ENCODE assay signal across 1 cellular context in the genomic region with DNA sequence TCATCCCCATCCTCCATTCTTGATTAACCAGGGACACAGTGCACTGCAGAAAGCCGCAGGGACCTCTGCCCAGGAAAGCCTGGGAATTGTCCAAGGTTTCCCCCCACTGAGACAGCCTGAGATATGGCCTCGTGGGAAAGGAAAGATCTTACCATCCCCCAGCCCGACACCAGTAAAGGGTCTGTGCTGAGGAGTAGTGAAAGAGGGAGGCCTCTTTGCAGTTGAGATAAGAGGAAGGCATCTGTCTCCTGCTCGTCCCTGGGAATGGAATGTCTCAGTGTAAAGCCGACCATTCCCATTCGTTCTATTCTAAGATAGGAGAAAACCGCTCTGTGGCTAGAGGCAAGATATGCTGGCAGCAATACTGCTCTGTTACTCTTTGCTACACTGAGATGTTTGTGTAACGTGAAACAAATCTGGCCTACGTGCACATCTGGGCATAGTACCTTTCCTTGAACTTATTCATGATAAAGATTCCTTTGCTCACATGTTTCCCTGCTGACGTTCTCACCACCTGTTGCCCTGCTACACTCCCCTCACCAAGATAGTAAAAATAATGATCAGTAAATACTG.
TF ChIP-seq lines count a peak whose summit lies in the region.
"Not testable (repeated sequence)": the region's sequence is repeated elsewhere in the genome, so short reads cannot be mapped to it uniquely, and the experiment has no call there.

No MANE protein-coding gene starts in this region.

TF ChIP-seq in HepG2, 621 proteins besides CTCF, POLR2A, EP300 and RAD21 (continues in another document):
- TF ChIP-seq, protein P1, sequence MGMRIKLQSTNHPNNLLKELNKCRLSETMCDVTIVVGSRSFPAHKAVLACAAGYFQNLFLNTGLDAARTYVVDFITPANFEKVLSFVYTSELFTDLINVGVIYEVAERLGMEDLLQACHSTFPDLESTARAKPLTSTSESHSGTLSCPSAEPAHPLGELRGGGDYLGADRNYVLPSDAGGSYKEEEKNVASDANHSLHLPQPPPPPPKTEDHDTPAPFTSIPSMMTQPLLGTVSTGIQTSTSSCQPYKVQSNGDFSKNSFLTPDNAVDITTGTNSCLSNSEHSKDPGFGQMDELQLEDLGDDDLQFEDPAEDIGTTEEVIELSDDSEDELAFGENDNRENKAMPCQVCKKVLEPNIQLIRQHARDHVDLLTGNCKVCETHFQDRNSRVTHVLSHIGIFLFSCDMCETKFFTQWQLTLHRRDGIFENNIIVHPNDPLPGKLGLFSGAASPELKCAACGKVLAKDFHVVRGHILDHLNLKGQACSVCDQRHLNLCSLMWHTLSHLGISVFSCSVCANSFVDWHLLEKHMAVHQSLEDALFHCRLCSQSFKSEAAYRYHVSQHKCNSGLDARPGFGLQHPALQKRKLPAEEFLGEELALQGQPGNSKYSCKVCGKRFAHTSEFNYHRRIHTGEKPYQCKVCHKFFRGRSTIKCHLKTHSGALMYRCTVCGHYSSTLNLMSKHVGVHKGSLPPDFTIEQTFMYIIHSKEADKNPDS (CRISPR knock-in tag; IDR thresholded peaks at IDR 0.05), result peak; percentile 98
- TF ChIP-seq, protein P2, sequence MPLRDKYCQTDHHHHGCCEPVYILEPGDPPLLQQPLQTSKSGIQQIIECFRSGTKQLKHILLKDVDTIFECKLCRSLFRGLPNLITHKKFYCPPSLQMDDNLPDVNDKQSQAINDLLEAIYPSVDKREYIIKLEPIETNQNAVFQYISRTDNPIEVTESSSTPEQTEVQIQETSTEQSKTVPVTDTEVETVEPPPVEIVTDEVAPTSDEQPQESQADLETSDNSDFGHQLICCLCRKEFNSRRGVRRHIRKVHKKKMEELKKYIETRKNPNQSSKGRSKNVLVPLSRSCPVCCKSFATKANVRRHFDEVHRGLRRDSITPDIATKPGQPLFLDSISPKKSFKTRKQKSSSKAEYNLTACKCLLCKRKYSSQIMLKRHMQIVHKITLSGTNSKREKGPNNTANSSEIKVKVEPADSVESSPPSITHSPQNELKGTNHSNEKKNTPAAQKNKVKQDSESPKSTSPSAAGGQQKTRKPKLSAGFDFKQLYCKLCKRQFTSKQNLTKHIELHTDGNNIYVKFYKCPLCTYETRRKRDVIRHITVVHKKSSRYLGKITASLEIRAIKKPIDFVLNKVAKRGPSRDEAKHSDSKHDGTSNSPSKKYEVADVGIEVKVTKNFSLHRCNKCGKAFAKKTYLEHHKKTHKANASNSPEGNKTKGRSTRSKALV (CRISPR knock-in tag; IDR thresholded peaks at IDR 0.05), result 0 out of 2 replicates have a peak, but pooled peaks have one; percentile 17
- TF ChIP-seq, protein P3, sequence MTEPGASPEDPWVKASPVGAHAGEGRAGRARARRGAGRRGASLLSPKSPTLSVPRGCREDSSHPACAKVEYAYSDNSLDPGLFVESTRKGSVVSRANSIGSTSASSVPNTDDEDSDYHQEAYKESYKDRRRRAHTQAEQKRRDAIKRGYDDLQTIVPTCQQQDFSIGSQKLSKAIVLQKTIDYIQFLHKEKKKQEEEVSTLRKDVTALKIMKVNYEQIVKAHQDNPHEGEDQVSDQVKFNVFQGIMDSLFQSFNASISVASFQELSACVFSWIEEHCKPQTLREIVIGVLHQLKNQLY (CRISPR knock-in tag; IDR thresholded peaks at IDR 0.05), result peak; percentile 74; the same call in 1 of the 2 replicates
- peak; percentile 22; the same call in 1 of the 2 replicates for TF ChIP-seq GATA4 (IDR thresholded peaks at IDR 0.05; ENCODE audit: borderline replicate concordance, low read depth)
- TF ChIP-seq SIN3A (IDR thresholded peaks at IDR 0.05; ENCODE audit: borderline replicate concordance, low read depth, low read length), result 0 out of 2 replicates have a peak, but pooled peaks have one; percentile 27
- 0 out of 2 replicates have a peak, but pooled peaks have one; percentile 15 for TF ChIP-seq KAT8 (CRISPR knock-in tag; IDR thresholded peaks at IDR 0.05)
- TF ChIP-seq, protein P4, sequence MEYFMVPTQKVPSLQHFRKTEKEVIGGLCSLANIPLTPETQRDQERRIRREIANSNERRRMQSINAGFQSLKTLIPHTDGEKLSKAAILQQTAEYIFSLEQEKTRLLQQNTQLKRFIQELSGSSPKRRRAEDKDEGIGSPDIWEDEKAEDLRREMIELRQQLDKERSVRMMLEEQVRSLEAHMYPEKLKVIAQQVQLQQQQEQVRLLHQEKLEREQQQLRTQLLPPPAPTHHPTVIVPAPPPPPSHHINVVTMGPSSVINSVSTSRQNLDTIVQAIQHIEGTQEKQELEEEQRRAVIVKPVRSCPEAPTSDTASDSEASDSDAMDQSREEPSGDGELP (IDR thresholded peaks at IDR 0.05; ENCODE audit: borderline replicate concordance, low read depth), result peak; percentile 56; the same call in 1 of the 2 replicates
- peak; percentile 46; the same call in 1 of the 2 replicates for TF ChIP-seq ZBTB20 (CRISPR knock-in tag; IDR thresholded peaks at IDR 0.05; ENCODE audit: borderline replicate concordance, low read depth)
- peak; percentile 39; the same call in 1 of the 2 replicates for TF ChIP-seq ZBTB42 (CRISPR knock-in tag; IDR thresholded peaks at IDR 0.05)
- TF ChIP-seq, protein P5, sequence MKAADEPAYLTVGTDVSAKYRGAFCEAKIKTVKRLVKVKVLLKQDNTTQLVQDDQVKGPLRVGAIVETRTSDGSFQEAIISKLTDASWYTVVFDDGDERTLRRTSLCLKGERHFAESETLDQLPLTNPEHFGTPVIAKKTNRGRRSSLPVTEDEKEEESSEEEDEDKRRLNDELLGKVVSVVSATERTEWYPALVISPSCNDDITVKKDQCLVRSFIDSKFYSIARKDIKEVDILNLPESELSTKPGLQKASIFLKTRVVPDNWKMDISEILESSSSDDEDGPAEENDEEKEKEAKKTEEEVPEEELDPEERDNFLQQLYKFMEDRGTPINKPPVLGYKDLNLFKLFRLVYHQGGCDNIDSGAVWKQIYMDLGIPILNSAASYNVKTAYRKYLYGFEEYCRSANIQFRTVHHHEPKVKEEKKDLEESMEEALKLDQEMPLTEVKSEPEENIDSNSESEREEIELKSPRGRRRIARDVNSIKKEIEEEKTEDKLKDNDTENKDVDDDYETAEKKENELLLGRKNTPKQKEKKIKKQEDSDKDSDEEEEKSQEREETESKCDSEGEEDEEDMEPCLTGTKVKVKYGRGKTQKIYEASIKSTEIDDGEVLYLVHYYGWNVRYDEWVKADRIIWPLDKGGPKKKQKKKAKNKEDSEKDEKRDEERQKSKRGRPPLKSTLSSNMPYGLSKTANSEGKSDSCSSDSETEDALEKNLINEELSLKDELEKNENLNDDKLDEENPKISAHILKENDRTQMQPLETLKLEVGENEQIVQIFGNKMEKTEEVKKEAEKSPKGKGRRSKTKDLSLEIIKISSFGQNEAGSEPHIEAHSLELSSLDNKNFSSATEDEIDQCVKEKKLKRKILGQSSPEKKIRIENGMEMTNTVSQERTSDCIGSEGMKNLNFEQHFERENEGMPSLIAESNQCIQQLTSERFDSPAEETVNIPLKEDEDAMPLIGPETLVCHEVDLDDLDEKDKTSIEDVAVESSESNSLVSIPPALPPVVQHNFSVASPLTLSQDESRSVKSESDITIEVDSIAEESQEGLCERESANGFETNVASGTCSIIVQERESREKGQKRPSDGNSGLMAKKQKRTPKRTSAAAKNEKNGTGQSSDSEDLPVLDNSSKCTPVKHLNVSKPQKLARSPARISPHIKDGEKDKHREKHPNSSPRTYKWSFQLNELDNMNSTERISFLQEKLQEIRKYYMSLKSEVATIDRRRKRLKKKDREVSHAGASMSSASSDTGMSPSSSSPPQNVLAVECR (CRISPR knock-in tag; IDR thresholded peaks at IDR 0.05; ENCODE audit: borderline replicate concordance), result peak; percentile 27; the same call in 1 of the 2 replicates
- peak; percentile 47; the same call in 1 of the 2 replicates for TF ChIP-seq CREM (IDR thresholded peaks at IDR 0.05)
- TF ChIP-seq CREM (CRISPR knock-in tag; IDR thresholded peaks at IDR 0.05); SOX13 (CRISPR knock-in tag; conservative IDR thresholded peaks at IDR 0.05 in 1 of 2, IDR thresholded peaks at IDR 0.05 in 1 of 2); NONO (IDR thresholded peaks at IDR 0.05): not testable (repeated sequence)
- TF ChIP-seq, protein P6, sequence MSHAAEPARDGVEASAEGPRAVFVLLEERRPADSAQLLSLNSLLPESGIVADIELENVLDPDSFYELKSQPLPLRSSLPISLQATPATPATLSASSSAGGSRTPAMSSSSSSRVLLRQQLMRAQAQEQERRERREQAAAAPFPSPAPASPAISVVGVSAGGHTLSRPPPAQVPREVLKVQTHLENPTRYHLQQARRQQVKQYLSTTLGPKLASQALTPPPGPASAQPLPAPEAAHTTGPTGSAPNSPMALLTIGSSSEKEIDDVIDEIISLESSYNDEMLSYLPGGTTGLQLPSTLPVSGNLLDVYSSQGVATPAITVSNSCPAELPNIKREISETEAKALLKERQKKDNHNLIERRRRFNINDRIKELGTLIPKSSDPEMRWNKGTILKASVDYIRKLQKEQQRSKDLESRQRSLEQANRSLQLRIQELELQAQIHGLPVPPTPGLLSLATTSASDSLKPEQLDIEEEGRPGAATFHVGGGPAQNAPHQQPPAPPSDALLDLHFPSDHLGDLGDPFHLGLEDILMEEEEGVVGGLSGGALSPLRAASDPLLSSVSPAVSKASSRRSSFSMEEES (CRISPR knock-in tag; IDR thresholded peaks at IDR 0.05), result peak; percentile 40; the same call in 1 of the 2 replicates
- TF ChIP-seq TEAD3 (CRISPR knock-in tag; optimal IDR thresholded peaks at IDR 0.05; ENCODE audit: borderline replicate concordance), result peak; percentile 27
- TF ChIP-seq SOX13 (IDR thresholded peaks at IDR 0.05), result 0 out of 2 replicates have a peak, but pooled peaks have one; percentile 12
- peak; percentile 61 for TF ChIP-seq ZNF263 (CRISPR knock-in tag; IDR thresholded peaks at IDR 0.05)
- 0 out of 2 replicates have a peak, but pooled peaks have one; percentile 28 for TF ChIP-seq ZNF792 (CRISPR knock-in tag; IDR thresholded peaks at IDR 0.05)
- peak; percentile 38; the same call in 1 of the 2 replicates for TF ChIP-seq RXRB (CRISPR knock-in tag; IDR thresholded peaks at IDR 0.05; ENCODE audit: borderline replicate concordance)
- peak; percentile 56; the same call in 1 of the 2 replicates for TF ChIP-seq POLR2G (IDR thresholded peaks at IDR 0.05; ENCODE audit: low read depth, low read length)
- TF ChIP-seq ARNTL (CRISPR knock-in tag; IDR thresholded peaks at IDR 0.05), result peak; percentile 69; the same call in 1 of the 2 replicates
- TF ChIP-seq, protein P7, sequence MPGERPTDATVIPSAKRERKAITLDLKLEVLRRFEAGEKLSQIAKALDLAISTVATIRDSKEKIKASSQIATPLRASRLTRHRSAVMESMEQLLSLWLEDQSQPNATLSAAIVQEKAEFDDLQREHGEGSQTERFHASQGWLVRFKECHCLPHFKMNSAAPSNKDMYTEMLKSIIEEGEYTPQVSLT (CRISPR knock-in tag; IDR thresholded peaks at IDR 0.05; ENCODE audit: borderline replicate concordance, low read depth), result 0 out of 2 replicates have a peak, but pooled peaks have one; percentile 61
- peak; percentile 95 for TF ChIP-seq MED1 (CRISPR knock-in tag; IDR thresholded peaks at IDR 0.05)
- TF ChIP-seq NONO (CRISPR knock-in tag; conservative IDR thresholded peaks at IDR 0.05), result 0 out of 2 replicates have a peak, but pooled peaks have one; percentile 34
- TF ChIP-seq POLR2AphosphoS5 (IDR thresholded peaks at IDR 0.05; ENCODE audit: low read depth, low read length), result peak; percentile 36; the same call in 1 of the 2 replicates
- TF ChIP-seq, protein P8, sequence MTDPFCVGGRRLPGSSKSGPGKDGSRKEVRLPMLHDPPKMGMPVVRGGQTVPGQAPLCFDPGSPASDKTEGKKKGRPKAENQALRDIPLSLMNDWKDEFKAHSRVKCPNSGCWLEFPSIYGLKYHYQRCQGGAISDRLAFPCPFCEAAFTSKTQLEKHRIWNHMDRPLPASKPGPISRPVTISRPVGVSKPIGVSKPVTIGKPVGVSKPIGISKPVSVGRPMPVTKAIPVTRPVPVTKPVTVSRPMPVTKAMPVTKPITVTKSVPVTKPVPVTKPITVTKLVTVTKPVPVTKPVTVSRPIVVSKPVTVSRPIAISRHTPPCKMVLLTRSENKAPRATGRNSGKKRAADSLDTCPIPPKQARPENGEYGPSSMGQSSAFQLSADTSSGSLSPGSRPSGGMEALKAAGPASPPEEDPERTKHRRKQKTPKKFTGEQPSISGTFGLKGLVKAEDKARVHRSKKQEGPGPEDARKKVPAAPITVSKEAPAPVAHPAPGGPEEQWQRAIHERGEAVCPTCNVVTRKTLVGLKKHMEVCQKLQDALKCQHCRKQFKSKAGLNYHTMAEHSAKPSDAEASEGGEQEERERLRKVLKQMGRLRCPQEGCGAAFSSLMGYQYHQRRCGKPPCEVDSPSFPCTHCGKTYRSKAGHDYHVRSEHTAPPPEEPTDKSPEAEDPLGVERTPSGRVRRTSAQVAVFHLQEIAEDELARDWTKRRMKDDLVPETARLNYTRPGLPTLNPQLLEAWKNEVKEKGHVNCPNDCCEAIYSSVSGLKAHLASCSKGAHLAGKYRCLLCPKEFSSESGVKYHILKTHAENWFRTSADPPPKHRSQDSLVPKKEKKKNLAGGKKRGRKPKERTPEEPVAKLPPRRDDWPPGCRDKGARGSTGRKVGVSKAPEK (CRISPR knock-in tag; IDR thresholded peaks at IDR 0.05; ENCODE audit: borderline replicate concordance), result 0 out of 2 replicates have a peak, but pooled peaks have one; percentile 27
- TF ChIP-seq RBFOX2 (IDR thresholded peaks at IDR 0.05; ENCODE audit: low read depth, low read length), result peak; percentile 49; the same call in 1 of the 2 replicates
- TF ChIP-seq FOXA3 (CRISPR knock-in tag; IDR thresholded peaks at IDR 0.05), result peak; percentile 49; the same call in 1 of the 2 replicates
- peak; percentile 61 for TF ChIP-seq SAP130 (CRISPR knock-in tag; IDR thresholded peaks at IDR 0.05; ENCODE audit: low read depth)
- TF ChIP-seq TBX2 (CRISPR knock-in tag; IDR thresholded peaks at IDR 0.05; ENCODE audit: borderline replicate concordance), result 0 out of 2 replicates have a peak, but pooled peaks have one; percentile 14
- TF ChIP-seq, protein P9, sequence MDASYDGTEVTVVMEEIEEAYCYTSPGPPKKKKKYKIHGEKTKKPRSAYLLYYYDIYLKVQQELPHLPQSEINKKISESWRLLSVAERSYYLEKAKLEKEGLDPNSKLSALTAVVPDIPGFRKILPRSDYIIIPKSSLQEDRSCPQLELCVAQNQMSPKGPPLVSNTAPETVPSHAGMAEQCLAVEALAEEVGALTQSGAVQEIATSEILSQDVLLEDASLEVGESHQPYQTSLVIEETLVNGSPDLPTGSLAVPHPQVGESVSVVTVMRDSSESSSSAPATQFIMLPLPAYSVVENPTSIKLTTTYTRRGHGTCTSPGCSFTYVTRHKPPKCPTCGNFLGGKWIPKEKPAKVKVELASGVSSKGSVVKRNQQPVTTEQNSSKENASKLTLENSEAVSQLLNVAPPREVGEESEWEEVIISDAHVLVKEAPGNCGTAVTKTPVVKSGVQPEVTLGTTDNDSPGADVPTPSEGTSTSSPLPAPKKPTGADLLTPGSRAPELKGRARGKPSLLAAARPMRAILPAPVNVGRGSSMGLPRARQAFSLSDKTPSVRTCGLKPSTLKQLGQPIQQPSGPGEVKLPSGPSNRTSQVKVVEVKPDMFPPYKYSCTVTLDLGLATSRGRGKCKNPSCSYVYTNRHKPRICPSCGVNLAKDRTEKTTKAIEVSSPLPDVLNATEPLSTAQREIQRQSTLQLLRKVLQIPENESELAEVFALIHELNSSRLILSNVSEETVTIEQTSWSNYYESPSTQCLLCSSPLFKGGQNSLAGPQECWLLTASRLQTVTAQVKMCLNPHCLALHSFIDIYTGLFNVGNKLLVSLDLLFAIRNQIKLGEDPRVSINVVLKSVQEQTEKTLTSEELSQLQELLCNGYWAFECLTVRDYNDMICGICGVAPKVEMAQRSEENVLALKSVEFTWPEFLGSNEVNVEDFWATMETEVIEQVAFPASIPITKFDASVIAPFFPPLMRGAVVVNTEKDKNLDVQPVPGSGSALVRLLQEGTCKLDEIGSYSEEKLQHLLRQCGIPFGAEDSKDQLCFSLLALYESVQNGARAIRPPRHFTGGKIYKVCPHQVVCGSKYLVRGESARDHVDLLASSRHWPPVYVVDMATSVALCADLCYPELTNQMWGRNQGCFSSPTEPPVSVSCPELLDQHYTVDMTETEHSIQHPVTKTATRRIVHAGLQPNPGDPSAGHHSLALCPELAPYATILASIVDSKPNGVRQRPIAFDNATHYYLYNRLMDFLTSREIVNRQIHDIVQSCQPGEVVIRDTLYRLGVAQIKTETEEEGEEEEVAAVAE (CRISPR knock-in tag; IDR thresholded peaks at IDR 0.05; ENCODE audit: borderline replicate concordance), result 0 out of 2 replicates have a peak, but pooled peaks have one; percentile 36
